12 cellular contexts compared by ENCODE assay signal in the genomic region with DNA sequence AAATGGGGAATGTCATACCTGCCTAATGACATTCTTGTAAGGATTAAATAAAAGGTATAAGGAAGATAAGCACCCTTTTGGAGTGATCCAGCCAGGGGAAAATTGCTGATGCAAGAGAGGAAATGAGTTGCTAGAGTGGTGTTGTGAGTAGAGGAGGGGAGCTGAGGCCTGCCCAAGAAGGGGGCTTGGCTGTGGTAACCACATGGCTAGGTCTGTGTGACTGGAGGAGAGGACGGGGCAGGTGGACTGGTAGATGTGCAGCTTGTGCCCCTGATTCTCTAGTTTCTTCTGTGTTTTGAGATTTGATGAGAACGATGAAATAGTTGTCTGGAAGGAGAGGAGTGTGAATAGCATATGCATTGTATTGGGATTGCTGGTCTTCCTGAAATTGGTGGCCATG. TPM values are rescaled to one million over a fixed set of nuclear protein-coding genes. Genes with fewer than 3 reads are reported as not detected.
A peak's percentile ranks its signal among the peaks of the same experiment; 100 is the strongest.
DNase-seq lines count a peak whose midpoint lies in the region; ATAC-seq and TF ChIP-seq lines count a peak whose summit lies in the region.
"Had no signal": no experiment of that assay in that cellular context is flagged by ENCODE, and none has a peak within 500 bp of the region (broad histone marks: within the 10 kb centered on the region; RNA-seq: fewer than 3 reads in every experiment).

No MANE protein-coding gene starts in this region.

- peaks cover 70% of the 10 kb centered on the region for H3K36me3 Mint-ChIP-seq in activated CD8-positive, alpha-beta memory T cell treated with anti-CD3 and anti-CD28 coated beads, Interleukin-2, amount 10 ng/mL, durations not matched to agents 7 days and 5 days
- peaks cover 29% of the 10 kb centered on the region for H3K36me3 Mint-ChIP-seq in neural crest cell (ENCODE audit: low read depth)

- CTCF ChIA-PET in activated CD8-positive, alpha-beta memory T cell treated with anti-CD3 and anti-CD28 coated beads, Interleukin-2, amount 10 ng/mL, durations not matched to agents 7 days and 5 days (lab: Charles Lee), result interaction anchor here (0.6 to 1.7 kb wide), 6 partner anchors 9 to 377 kb away, joined by 3 to 4 read pairs (median 4); no protein-coding TSS in a partner anchor

- no peak for ATAC-seq in activated CD8-positive, alpha-beta memory T cell treated with anti-CD3 and anti-CD28 coated beads, Interleukin-2, amount 10 ng/mL, durations not matched to agents 7 days and 5 days
- no peak for ATAC-seq in HG03442 (IDR thresholded peaks at IDR 0.05; ENCODE audit: unreplicated experiment)

- TF ChIP-seq CTCF in neural crest cell (conservative IDR thresholded peaks at IDR 0.05), result no peak

- no peaks in the 10 kb centered on the region for H3K27me3 Mint-ChIP-seq in activated CD8-positive, alpha-beta memory T cell treated with anti-CD3 and anti-CD28 coated beads, Interleukin-2, amount 10 ng/mL, durations not matched to agents 7 days and 5 days
- H3K27me3 Mint-ChIP-seq in neural crest cell (ENCODE audit: low read depth), result no peaks in the 10 kb centered on the region
- H3K27me3 Mint-ChIP-seq: naive B cell had no signal

- peak overlapping the region; percentile 88 for H3K27ac Mint-ChIP-seq in activated CD8-positive, alpha-beta memory T cell treated with anti-CD3 and anti-CD28 coated beads, Interleukin-2, amount 10 ng/mL, durations not matched to agents 7 days and 5 days
- peak overlapping the region; percentile 45 for H3K27ac Mint-ChIP-seq in neural crest cell (ENCODE audit: unreplicated experiment)

- peaks cover 53% of the 10 kb centered on the region for H3K4me1 Mint-ChIP-seq in activated CD8-positive, alpha-beta memory T cell treated with anti-CD3 and anti-CD28 coated beads, Interleukin-2, amount 10 ng/mL, durations not matched to agents 7 days and 5 days
- H3K4me1 Mint-ChIP-seq in neural crest cell, result peaks cover 26% of the 10 kb centered on the region

- H3K4me3 Mint-ChIP-seq in activated CD8-positive, alpha-beta memory T cell treated with anti-CD3 and anti-CD28 coated beads, Interleukin-2, amount 10 ng/mL, durations not matched to agents 7 days and 5 days, result peak overlapping the region; percentile 31
- peak overlapping the region; percentile 35 for H3K4me3 Mint-ChIP-seq in neural crest cell

- no peak for DNase-seq in activated CD8-positive, alpha-beta memory T cell treated with anti-CD3 and anti-CD28 coated beads, Interleukin-2, amount 10 ng/mL, durations not matched to agents 7 days and 5 days
- DNase-seq in activated CD8-positive, alpha-beta memory T cell treated with anti-CD3 and anti-CD28 coated beads, Interleukin-2, amount 50 U/mL, for 48 hours, result no peak
- DNase-seq in UCSD-AML1 (lab: John Stamatoyannopoulos, UW; ENCODE audit: unreplicated experiment), result peak; percentile 33
- no peak for DNase-seq in neural crest cell (ENCODE audit: low read depth, low spot score)
- no peak for DNase-seq in NAMALWA (ENCODE audit: low spot score)
- DNase-seq: ACHN, cortex of kidney, naive B cell, NCI-H1417, NCI-H524, Right ventricle myocardium superior had no signal

- no peaks in the 10 kb centered on the region for H3K9me3 Mint-ChIP-seq in activated CD8-positive, alpha-beta memory T cell treated with anti-CD3 and anti-CD28 coated beads, Interleukin-2, amount 10 ng/mL, durations not matched to agents 7 days and 5 days (ENCODE audit: low read depth)
- no peaks in the 10 kb centered on the region for H3K9me3 Mint-ChIP-seq in neural crest cell
- H3K9me3 Mint-ChIP-seq: naive B cell had no signal

RNA-seq across cellular contexts. Expression of a gene that starts 6.6 kb away (rescaled TPM):
- total RNA-seq in activated CD8-positive, alpha-beta memory T cell treated with anti-CD3 and anti-CD28 coated beads, Interleukin-2, amount 10 ng/mL, durations not matched to agents 7 days and 5 days, result 100 to 1,000 TPM in 1 of 2 experiments, 10 to 100 TPM in 1; 85.8 to 104 TPM
- total RNA-seq in neural crest cell, result 70.3 and 70.7 TPM in 2 replicates

RNA-seq across cellular contexts. Expression of a gene that starts 14.3 kb away (rescaled TPM):
- 10 to 100 TPM; 33.0 to 43.3 TPM for total RNA-seq in activated CD8-positive, alpha-beta memory T cell treated with anti-CD3 and anti-CD28 coated beads, Interleukin-2, amount 10 ng/mL, durations not matched to agents 7 days and 5 days
- 16.7 and 21.2 TPM in 2 replicates for total RNA-seq in neural crest cell

RNA-seq across cellular contexts. Expression of a gene that starts 19.4 kb away (rescaled TPM):
- total RNA-seq in activated CD8-positive, alpha-beta memory T cell treated with anti-CD3 and anti-CD28 coated beads, Interleukin-2, amount 10 ng/mL, durations not matched to agents 7 days and 5 days, result 1 to 10 TPM; 5.4 to 7.2 TPM
- total RNA-seq in neural crest cell, result 7.3 and 7.8 TPM in 2 replicates

RNA-seq across cellular contexts. Expression of a gene that starts 22.8 kb away (rescaled TPM):
- under 1 TPM in 1 of 2 experiments, not detected in 1; 0.16 TPM for total RNA-seq in activated CD8-positive, alpha-beta memory T cell treated with anti-CD3 and anti-CD28 coated beads, Interleukin-2, amount 10 ng/mL, durations not matched to agents 7 days and 5 days
- not detected in 2 replicates for total RNA-seq in neural crest cell
- total RNA-seq: Right ventricle myocardium superior had no signal

RNA-seq across cellular contexts. Expression of a gene that starts 36.1 kb away (rescaled TPM):
- total RNA-seq in activated CD8-positive, alpha-beta memory T cell treated with anti-CD3 and anti-CD28 coated beads, Interleukin-2, amount 10 ng/mL, durations not matched to agents 7 days and 5 days, result 10 to 100 TPM; 11.7 to 12.3 TPM
- 21.3 and 22.5 TPM in 2 replicates for total RNA-seq in neural crest cell
